In genomic region chr9:97599447-97599846, GRCh38 we compare ENCODE assay signal across 20 cellular contexts.
"Had no signal": no experiment of that assay in that cellular context is flagged by ENCODE, and none has a peak within 500 bp of the region (broad histone marks: within the 10 kb centered on the region; RNA-seq: fewer than 3 reads in every experiment).

No MANE protein-coding gene starts in this region.

- H3K27me3 Mint-ChIP-seq: activated CD4-positive, alpha-beta memory T cell treated with anti-CD3 and anti-CD28 coated beads, Interleukin-2, amount 10 ng/mL, durations not matched to agents 7 days and 5 days; activated naive CD8-positive, alpha-beta T cell treated with anti-CD3 and anti-CD28 coated beads, Interleukin-2, amount 50 U/mL, for 24 hours; naive B cell; stimulated activated naive CD8-positive, alpha-beta T cell treated with anti-CD3 and anti-CD28 coated beads, Interleukin-15, amount 100 ng/mL, for 72 hours had no signal

- H3K27ac ChIP-seq: brain microvascular endothelial cell, esophagus squamous epithelium, lower lobe of right lung, VCaP had no signal

- H3K9me3 Mint-ChIP-seq: activated CD4-positive, alpha-beta memory T cell treated with anti-CD3 and anti-CD28 coated beads, Interleukin-2, amount 10 ng/mL, durations not matched to agents 7 days and 5 days; activated CD4-positive, alpha-beta T cell treated with anti-CD3 and anti-CD28 coated beads, Interleukin-2, amount 10 ng/mL, durations not matched to agents 24 days and 14 days; activated naive CD8-positive, alpha-beta T cell treated with anti-CD3 and anti-CD28 coated beads, Interleukin-2, amount 50 U/mL, for 24 hours; activated T-helper 1 cell treated with anti-CD3 and anti-CD28 coated beads, Interleukin-12 subunit alpha, Interleukin-12 subunit beta, Interleukin-2, Interleukin-4 antibody, amounts not matched to agents 30 ng/mL and 10 ng/mL and 1 ng/mL, durations not matched to agents 14 hours and 24 hours and 36 hours; central memory CD8-positive, alpha-beta T cell; effector memory CD8-positive, alpha-beta T cell; stimulated activated naive CD8-positive, alpha-beta T cell treated with anti-CD3 and anti-CD28 coated beads, Interleukin-15, amount 100 ng/mL, for 72 hours had no signal

- H3K36me3 ChIP-seq: uterus had no signal

- H3K27me3 ChIP-seq: brain microvascular endothelial cell, dorsolateral prefrontal cortex, esophagus squamous epithelium, gastroesophageal sphincter, sigmoid colon, uterus had no signal

- DNase-seq: activated gamma-delta T cell; activated naive CD4-positive, alpha-beta T cell treated with anti-CD3 and anti-CD28 coated beads, Interleukin-2, amount 50 U/mL, for 16 hours; activated naive CD8-positive, alpha-beta T cell treated with anti-CD3 and anti-CD28 coated beads, Interleukin-2, amount 50 U/mL, for 24 hours; activated T-cell treated with anti-CD3 and anti-CD28 coated beads for 4 hours; esophagus squamous epithelium; kidney; lower lobe of right lung; naive B cell; sigmoid colon had no signal

- H3K27ac Mint-ChIP-seq: activated CD4-positive, alpha-beta memory T cell treated with anti-CD3 and anti-CD28 coated beads, Interleukin-2, amount 10 ng/mL, durations not matched to agents 7 days and 5 days; activated CD4-positive, alpha-beta T cell treated with anti-CD3 and anti-CD28 coated beads, Interleukin-2, amount 10 ng/mL, durations not matched to agents 24 days and 14 days; activated naive CD8-positive, alpha-beta T cell treated with anti-CD3 and anti-CD28 coated beads, Interleukin-2, amount 50 U/mL, for 24 hours; activated T-helper 1 cell treated with anti-CD3 and anti-CD28 coated beads, Interleukin-12 subunit alpha, Interleukin-12 subunit beta, Interleukin-2, Interleukin-4 antibody, amounts not matched to agents 30 ng/mL and 10 ng/mL and 1 ng/mL, durations not matched to agents 14 hours and 24 hours and 36 hours; naive B cell; stimulated activated naive CD8-positive, alpha-beta T cell treated with anti-CD3 and anti-CD28 coated beads, Interleukin-15, amount 100 ng/mL, for 72 hours had no signal

- H3K4me3 Mint-ChIP-seq: activated CD4-positive, alpha-beta memory T cell treated with anti-CD3 and anti-CD28 coated beads, Interleukin-2, amount 10 ng/mL, durations not matched to agents 7 days and 5 days; activated CD4-positive, alpha-beta T cell treated with anti-CD3 and anti-CD28 coated beads, Interleukin-2, amount 10 ng/mL, durations not matched to agents 24 days and 14 days; activated naive CD8-positive, alpha-beta T cell treated with anti-CD3 and anti-CD28 coated beads, Interleukin-2, amount 50 U/mL, for 24 hours; activated T-helper 1 cell treated with anti-CD3 and anti-CD28 coated beads, Interleukin-12 subunit alpha, Interleukin-12 subunit beta, Interleukin-2, Interleukin-4 antibody, amounts not matched to agents 30 ng/mL and 10 ng/mL and 1 ng/mL, durations not matched to agents 14 hours and 24 hours and 36 hours; central memory CD8-positive, alpha-beta T cell; effector memory CD8-positive, alpha-beta T cell; stimulated activated naive CD8-positive, alpha-beta T cell treated with anti-CD3 and anti-CD28 coated beads, Interleukin-15, amount 100 ng/mL, for 72 hours had no signal

- H3K9me3 ChIP-seq: esophagus squamous epithelium, gastroesophageal sphincter, lower lobe of right lung, sigmoid colon, uterus had no signal

- H3K4me3 ChIP-seq: dorsolateral prefrontal cortex, esophagus squamous epithelium, gastroesophageal sphincter, lower lobe of right lung, sigmoid colon, uterus had no signal
